In the genomic region with DNA sequence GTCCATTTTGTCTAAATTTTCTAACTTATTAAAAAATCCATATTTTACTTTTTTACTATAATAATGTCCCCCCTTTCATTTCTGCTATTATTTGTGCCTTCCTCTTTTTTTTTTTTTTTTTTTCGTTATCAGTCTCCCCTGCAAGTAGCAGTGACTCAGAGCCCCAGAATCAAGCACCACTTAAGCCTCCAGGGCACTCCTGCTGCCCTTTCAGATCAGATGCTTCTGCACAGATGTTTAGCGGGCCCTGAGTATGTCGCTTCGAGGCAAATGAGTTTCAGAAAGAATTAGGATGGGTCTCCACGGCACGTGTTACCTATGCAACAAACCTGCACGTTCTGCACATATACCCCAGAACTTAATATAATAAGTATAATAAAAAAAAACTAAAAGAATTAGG, we compare ENCODE assay signal across 1 cellular context.
TF ChIP-seq lines count a peak whose summit lies in the region.

No MANE protein-coding gene starts in this region.

TF ChIP-seq in IMR-90, 13 proteins besides CTCF, POLR2A, EP300 and RAD21:
- no peak for TF ChIP-seq MAZ (IDR thresholded peaks at IDR 0.05; ENCODE audit: borderline replicate concordance, low read depth, low read length)
- TF ChIP-seq CEBPB (IDR thresholded peaks at IDR 0.05; ENCODE audit: low read depth, low read length), result no peak
- TF ChIP-seq BHLHE40 (IDR thresholded peaks at IDR 0.05; ENCODE audit: low read depth, low read length), result no peak
- TF ChIP-seq SMC3 (IDR thresholded peaks at IDR 0.05; ENCODE audit: low read depth, low read length), result no peak
- TF ChIP-seq MXI1 (IDR thresholded peaks at IDR 0.05; ENCODE audit: borderline replicate concordance, low read depth, low read length), result no peak
- TF ChIP-seq FOS (IDR thresholded peaks at IDR 0.05; ENCODE audit: low read depth, low read length), result no peak
- no peak for TF ChIP-seq RCOR1 (IDR thresholded peaks at IDR 0.05; ENCODE audit: insufficient replicate concordance, low read length)
- no peak for TF ChIP-seq NFE2L2 (IDR thresholded peaks at IDR 0.05; ENCODE audit: low read depth, low read length)
TF ChIP-seq in IMR-90: peak in this region for 0.
